9 cellular contexts compared by ENCODE assay signal in genomic region chr7:17274551-17275245, GRCh38. TPM values are rescaled to one million over a fixed set of nuclear protein-coding genes. Genes with fewer than 3 reads are reported as not detected.
DNase-seq lines count a peak whose midpoint lies in the region; ATAC-seq and TF ChIP-seq lines count a peak whose summit lies in the region.
"Had no signal": no experiment of that assay in that cellular context is flagged by ENCODE, and none has a peak within 500 bp of the region (broad histone marks: within the 10 kb centered on the region; RNA-seq: fewer than 3 reads in every experiment).

No MANE protein-coding gene starts in this region.

- H3K27me3 Mint-ChIP-seq in activated T-helper 17 cell treated with anti-CD3 and anti-CD28 coated beads, Interleukin-2, amount 50 U/mL, for 72 hours = no peaks in the 10 kb centered on the region
- H3K27me3 Mint-ChIP-seq in mesothelial cell of epicardium (ENCODE audit: low read depth) (no peaks in the 10 kb centered on the region), endothelial cell (ENCODE audit: unreplicated experiment) (peaks cover 3% of the 10 kb centered on the region)
- no peaks in the 10 kb centered on the region for H3K27me3 Mint-ChIP-seq in activated T-helper 2 cell treated with anti-CD3 and anti-CD28 coated beads, Interferon-gamma antibody, Interleukin-2, Interleukin-4, amounts not matched to agents 10 μg/mL and 5 μg/mL and 100 μg/mL, durations not matched to agents 14 hours and 24 hours and 36 hours (ENCODE audit: low read depth)

- H3K9me2 ChIP-seq in DOHH2 (replicated peaks; ENCODE audit: control insufficient read depth, low read length) = 0 out of 2 replicates have a peak, but pooled peaks cover 2% of the 10 kb centered on the region

- peak overlapping the region; percentile 42 for H3K4me3 Mint-ChIP-seq in activated T-helper 17 cell treated with anti-CD3 and anti-CD28 coated beads, Interleukin-2, amount 50 U/mL, for 72 hours
- H3K4me3 Mint-ChIP-seq in mesothelial cell of epicardium (no peak overlapping the region), endothelial cell (ENCODE audit: unreplicated experiment) (no peak overlapping the region)
- H3K4me3 Mint-ChIP-seq in activated T-helper 2 cell treated with anti-CD3 and anti-CD28 coated beads, Interferon-gamma antibody, Interleukin-2, Interleukin-4, amounts not matched to agents 10 μg/mL and 5 μg/mL and 100 μg/mL, durations not matched to agents 14 hours and 24 hours and 36 hours (ENCODE audit: low read depth) = no peak overlapping the region

- H3K27ac ChIP-seq in DOHH2 (ENCODE audit: low read depth, low read length) = no peak overlapping the region

- H3K4me3 ChIP-seq in DOHH2 (ENCODE audit: low read length) = no peak overlapping the region

- peak; percentile 100 for ATAC-seq in activated T-helper 17 cell treated with anti-CD3 and anti-CD28 coated beads, Interleukin-2, amount 50 U/mL, for 72 hours (replicated peaks)
- no peak for ATAC-seq in HG02623 (IDR thresholded peaks at IDR 0.05; ENCODE audit: unreplicated experiment)

- H4K20me1 ChIP-seq in DOHH2 (ENCODE audit: control insufficient read depth, insufficient read depth, low read depth, low read length) = no peaks in the 10 kb centered on the region

- H3K27ac Mint-ChIP-seq in activated T-helper 17 cell treated with anti-CD3 and anti-CD28 coated beads, Interleukin-2, amount 50 U/mL, for 72 hours = peak overlapping the region; percentile 16
- peak overlapping the region; percentile 44 for H3K27ac Mint-ChIP-seq in mesothelial cell of epicardium
- no peak overlapping the region for H3K27ac Mint-ChIP-seq in activated T-helper 2 cell treated with anti-CD3 and anti-CD28 coated beads, Interferon-gamma antibody, Interleukin-2, Interleukin-4, amounts not matched to agents 10 μg/mL and 5 μg/mL and 100 μg/mL, durations not matched to agents 14 hours and 24 hours and 36 hours
- no peak overlapping the region for H3K27ac Mint-ChIP-seq in endothelial cell (ENCODE audit: unreplicated experiment)

- no peaks in the 10 kb centered on the region for H3K79me2 ChIP-seq in DOHH2 (ENCODE audit: control insufficient read depth, low read length)

- peaks cover 11% of the 10 kb centered on the region for H3K9me3 Mint-ChIP-seq in activated T-helper 17 cell treated with anti-CD3 and anti-CD28 coated beads, Interleukin-2, amount 50 U/mL, for 72 hours
- H3K9me3 Mint-ChIP-seq in mesothelial cell of epicardium (peaks cover 29% of the 10 kb centered on the region), endothelial cell (ENCODE audit: unreplicated experiment) (peaks cover 7% of the 10 kb centered on the region)
- peaks cover 43% of the 10 kb centered on the region for H3K9me3 Mint-ChIP-seq in activated T-helper 2 cell treated with anti-CD3 and anti-CD28 coated beads, Interferon-gamma antibody, Interleukin-2, Interleukin-4, amounts not matched to agents 10 μg/mL and 5 μg/mL and 100 μg/mL, durations not matched to agents 14 hours and 24 hours and 36 hours

- no peaks in the 10 kb centered on the region for H3F3A ChIP-seq in DOHH2 (ENCODE audit: control insufficient read depth, insufficient read depth)

- H3K4me2 ChIP-seq in DOHH2 (ENCODE audit: low read length) = peak overlapping the region; percentile 24

- H3K4me1 ChIP-seq in DOHH2 (ENCODE audit: control insufficient read depth, low read length) = peaks cover 33% of the 10 kb centered on the region

- H3K36me3 ChIP-seq in DOHH2 (ENCODE audit: control insufficient read depth, low read length) = no peaks in the 10 kb centered on the region

- no peak for TF ChIP-seq CTCF in DOHH2 (IDR thresholded peaks at IDR 0.05; ENCODE audit: low read depth, low read length, poor library complexity, severe bottlenecking)
- no peak for TF ChIP-seq CTCF in mesothelial cell of epicardium (IDR thresholded peaks at IDR 0.05; ENCODE audit: unreplicated experiment)
- TF ChIP-seq CTCF in endothelial cell (IDR thresholded peaks at IDR 0.05; ENCODE audit: unreplicated experiment) = no peak

- H3K27me3 ChIP-seq in DOHH2 (ENCODE audit: control insufficient read depth, low read length) = no peaks in the 10 kb centered on the region

- intact Hi-C loops in activated T-helper 2 cell treated with anti-CD3 and anti-CD28 coated beads, Interferon-gamma antibody, Interleukin-2, Interleukin-4, amounts not matched to agents 10 μg/mL and 5 μg/mL and 100 μg/mL, durations not matched to agents 14 hours and 24 hours and 36 hours (cut with micrococcal nuclease) = loop anchor here (1.0 to 2.0 kb wide), 2 partner anchors 13 to 24 kb away; partner anchors contain the start of gene AHR

- peaks cover 9% of the 10 kb centered on the region for H3K4me1 Mint-ChIP-seq in activated T-helper 17 cell treated with anti-CD3 and anti-CD28 coated beads, Interleukin-2, amount 50 U/mL, for 72 hours
- H3K4me1 Mint-ChIP-seq in mesothelial cell of epicardium = peaks cover 19% of the 10 kb centered on the region
- peaks cover 13% of the 10 kb centered on the region for H3K4me1 Mint-ChIP-seq in activated T-helper 2 cell treated with anti-CD3 and anti-CD28 coated beads, Interferon-gamma antibody, Interleukin-2, Interleukin-4, amounts not matched to agents 10 μg/mL and 5 μg/mL and 100 μg/mL, durations not matched to agents 14 hours and 24 hours and 36 hours (ENCODE audit: low read depth)
- no peaks in the 10 kb centered on the region for H3K4me1 Mint-ChIP-seq in endothelial cell (ENCODE audit: unreplicated experiment)

- peak; percentile 68 to 70 for DNase-seq in Kasumi-1 (lab: John Stamatoyannopoulos, UW)
- no peak for DNase-seq in mesothelial cell of epicardium (ENCODE audit: low spot score in 2 of 2, unreplicated experiment in 2 of 2)
- DNase-seq in activated T-helper 2 cell treated with anti-CD3 and anti-CD28 coated beads, Interferon-gamma antibody, Interleukin-2, Interleukin-4, amounts not matched to agents 10 μg/mL and 5 μg/mL and 100 μg/mL, durations not matched to agents 14 hours and 24 hours and 36 hours (ENCODE audit: low spot score) = no peak
- DNase-seq in endothelial cell (ENCODE audit: low spot score) = no peak
- DNase-seq in NCI-H69 (lab: John Stamatoyannopoulos, UW) = no peak
- DNase-seq: cerebellar nuclear complex had no signal

- H3K9me3 ChIP-seq in DOHH2 (ENCODE audit: control insufficient read depth, insufficient read depth, low read length) = peaks cover 15% of the 10 kb centered on the region; the same call in 1 of the 2 replicates

- H3K36me3 Mint-ChIP-seq in activated T-helper 17 cell treated with anti-CD3 and anti-CD28 coated beads, Interleukin-2, amount 50 U/mL, for 72 hours (ENCODE audit: low read depth) = no peaks in the 10 kb centered on the region
- H3K36me3 Mint-ChIP-seq in mesothelial cell of epicardium (peaks cover 8% of the 10 kb centered on the region), endothelial cell (ENCODE audit: low read depth, unreplicated experiment) (peaks cover 2% of the 10 kb centered on the region)
- H3K36me3 Mint-ChIP-seq in activated T-helper 2 cell treated with anti-CD3 and anti-CD28 coated beads, Interferon-gamma antibody, Interleukin-2, Interleukin-4, amounts not matched to agents 10 μg/mL and 5 μg/mL and 100 μg/mL, durations not matched to agents 14 hours and 24 hours and 36 hours (ENCODE audit: low read depth) = peaks cover 20% of the 10 kb centered on the region

RNA-seq across cellular contexts. Expression of gene AHR, which starts 23.8 kb away (rescaled TPM):
- total RNA-seq in activated T-helper 17 cell treated with anti-CD3 and anti-CD28 coated beads, Interleukin-2, amount 50 U/mL, for 72 hours = 10 to 100 TPM; 62.0 to 64.3 TPM
- 45.6 to 49.7 TPM (median 48.0 TPM) in 3 replicates for total RNA-seq in mesothelial cell of epicardium
- total RNA-seq in activated T-helper 2 cell treated with anti-CD3 and anti-CD28 coated beads, Interferon-gamma antibody, Interleukin-2, Interleukin-4, amounts not matched to agents 10 μg/mL and 5 μg/mL and 100 μg/mL, durations not matched to agents 14 hours and 24 hours and 36 hours = 34.3 and 37.2 TPM in 2 replicates
- 73.9 TPM for total RNA-seq in endothelial cell (ENCODE audit: unreplicated experiment)

Comparison
In these comparisons a context has a peak if more than half of its experiments do, and no peak if none do; other contexts are left out.
1. DNase-seq: peak in Kasumi-1 (2 of 2); none in mesothelial cell of epicardium (0 of 2), activated T-helper 2 cell treated with anti-CD3 and anti-CD28 coated beads, Interferon-gamma antibody, Interleukin-2, Interleukin-4, amounts not matched to agents 10 μg/mL and 5 μg/mL and 100 μg/mL, durations not matched to agents 14 hours and 24 hours and 36 hours (single experiment), endothelial cell (single experiment) and NCI-H69 (single experiment).
2. H3K27ac Mint-ChIP-seq: peak in activated T-helper 17 cell treated with anti-CD3 and anti-CD28 coated beads, Interleukin-2, amount 50 U/mL, for 72 hours (single experiment) and mesothelial cell of epicardium (single experiment); none in activated T-helper 2 cell treated with anti-CD3 and anti-CD28 coated beads, Interferon-gamma antibody, Interleukin-2, Interleukin-4, amounts not matched to agents 10 μg/mL and 5 μg/mL and 100 μg/mL, durations not matched to agents 14 hours and 24 hours and 36 hours (single experiment) and endothelial cell (single experiment).